In genomic region chr9:130837644-130838043, GRCh38 we compare ENCODE assay signal across 13 cellular contexts. TPM values are rescaled to one million over a fixed set of nuclear protein-coding genes. Genes with fewer than 3 reads are reported as not detected.
DNase-seq lines count a peak whose midpoint lies in the region; ATAC-seq and TF ChIP-seq lines count a peak whose summit lies in the region.
"Had no signal": no experiment of that assay in that cellular context is flagged by ENCODE, and none has a peak within 500 bp of the region (broad histone marks: within the 10 kb centered on the region; RNA-seq: fewer than 3 reads in every experiment).

No MANE protein-coding gene starts in this region.

- H2AFZ ChIP-seq in neuron (ENCODE audit: low read depth, low read length): no peak overlapping the region

- CTCF ChIA-PET in A673 (lab: Charles Lee): no interaction called here

- POLR2A ChIA-PET in A673 (lab: Charles Lee; ENCODE audit: low non-redundant PET): no interaction called here

- intact Hi-C loops in A673 (cut with micrococcal nuclease; ENCODE audit: unreplicated experiment): no loop called here
- intact Hi-C loops in left lung (cut with DNase I): no loop called here

- peak overlapping the region; percentile 92 for H3K27ac ChIP-seq in A673 (ENCODE audit: low read depth, low read length, poor library complexity, severe bottlenecking)
- H3K27ac ChIP-seq in endodermal cell (ENCODE audit: low read depth, low read length): no peak overlapping the region
- no peak overlapping the region for H3K27ac ChIP-seq in left lung

- H3K27me3 ChIP-seq in A673 (replicated peaks; ENCODE audit: insufficient read depth, low read depth, low read length, poor library complexity) (no peaks in the 10 kb centered on the region), MG63 (no peaks in the 10 kb centered on the region), endodermal cell (ENCODE audit: control insufficient read depth, insufficient read depth, low read length, poor library complexity, severe bottlenecking) (no peaks in the 10 kb centered on the region), neuron (ENCODE audit: insufficient read depth, low read length) (no peaks in the 10 kb centered on the region), left lung (no peaks in the 10 kb centered on the region)

- H3K36me3 Mint-ChIP-seq in endodermal cell (ENCODE audit: low read depth): no peaks in the 10 kb centered on the region

- peaks cover 69% of the 10 kb centered on the region for H3K4me1 ChIP-seq in A673 (ENCODE audit: insufficient read depth, low read length, poor library complexity, severe bottlenecking)
- peaks cover 6% of the 10 kb centered on the region for H3K4me1 ChIP-seq in endodermal cell (ENCODE audit: control insufficient read depth, insufficient read depth, low read length)
- peaks cover 56% of the 10 kb centered on the region for H3K4me1 ChIP-seq in neuron (ENCODE audit: insufficient read depth, low read length)
- H3K4me1 ChIP-seq in left lung: peaks cover 11 to 59% of the 10 kb centered on the region in 2 donors

- WGBS in endodermal cell (ENCODE audit: insufficient coverage in 1 of 2, insufficient read length in 1 of 2), 2 experiments: 72 to 94% methylated on average over 3 to 4 of the region's 4 CpGs

- peak overlapping the region; percentile 94 for H3K4me3 Mint-ChIP-seq in endodermal cell

- H3K36me3 ChIP-seq in A673 (ENCODE audit: insufficient read depth, low read length, poor library complexity, severe bottlenecking) (no peaks in the 10 kb centered on the region), MG63 (peaks cover 28% of the 10 kb centered on the region), endodermal cell (ENCODE audit: control insufficient read depth, insufficient read depth, low read length) (no peaks in the 10 kb centered on the region), neuron (ENCODE audit: insufficient read depth, low read length) (peaks cover 2% of the 10 kb centered on the region), left lung (no peaks in the 10 kb centered on the region)

- no peaks in the 10 kb centered on the region for H3K9me3 Mint-ChIP-seq in endodermal cell

- H3K9me3 ChIP-seq in A673 (ENCODE audit: low read depth, low read length, poor library complexity, severe bottlenecking): no peaks in the 10 kb centered on the region
- H3K9me3 ChIP-seq in MG63: no peaks in the 10 kb centered on the region
- no peaks in the 10 kb centered on the region for H3K9me3 ChIP-seq in endodermal cell (ENCODE audit: control insufficient read depth, low read length)
- H3K9me3 ChIP-seq in neuron (ENCODE audit: low read length): no peaks in the 10 kb centered on the region
- H3K9me3 ChIP-seq in left lung: no peaks in the 10 kb centered on the region

- DNase-seq in A673 (ENCODE audit: low spot score) (no peak), MG63 (peak; percentile 17), endodermal cell (no peak), left lung (no peak)
- DNase-seq in stimulated activated CD4-positive, alpha-beta T cell treated with anti-CD3 and anti-CD28 coated beads, Interleukin-4, amount 100 ng/mL, for 1 hour: no peak
- DNase-seq: NCI-H2107 had no signal

- H3K9ac ChIP-seq in endodermal cell (ENCODE audit: extremely low read depth, low read length, poor library complexity, severe bottlenecking): no peak overlapping the region

- peaks cover 47% of the 10 kb centered on the region for H3K4me1 Mint-ChIP-seq in endodermal cell

- no TSS peak for BruUV-seq in A673 (replicated peaks; lab: Mats Ljungman, UMichigan)

- ATAC-seq in GM21390 (IDR thresholded peaks at IDR 0.05; ENCODE audit: unreplicated experiment) (no peak), left lung (no peak), GM21526 (IDR thresholded peaks at IDR 0.05; ENCODE audit: low FRiP score, unreplicated experiment) (no peak)

- H3K4me3 ChIP-seq in A673 (ENCODE audit: low read depth, low read length, poor library complexity, severe bottlenecking): peak overlapping the region; percentile 62
- peak overlapping the region; percentile 75 for H3K4me3 ChIP-seq in MG63
- H3K4me3 ChIP-seq in endodermal cell (ENCODE audit: low read length): peak overlapping the region; percentile 93
- peak overlapping the region; percentile 79 for H3K4me3 ChIP-seq in neuron (ENCODE audit: low read length)
- no peak overlapping the region for H3K4me3 ChIP-seq in left lung

- no peaks in the 10 kb centered on the region for H3K27me3 Mint-ChIP-seq in endodermal cell (ENCODE audit: insufficient read depth)
- H3K27me3 Mint-ChIP-seq: B cell had no signal

- no peak for TF ChIP-seq CTCF in A673 (conservative IDR thresholded peaks at IDR 0.05; ENCODE audit: low read depth, low read length)
- TF ChIP-seq CTCF in endodermal cell (conservative IDR thresholded peaks at IDR 0.05): no peak
- TF ChIP-seq CTCF in left lung (IDR thresholded peaks at IDR 0.05): no peak

- no peak overlapping the region for H3K27ac Mint-ChIP-seq in endodermal cell
- H3K27ac Mint-ChIP-seq: B cell had no signal

RNA-seq across cellular contexts. Expression of gene ABL1, which starts 2.6 kb away (rescaled TPM):
- 78.6 and 81.3 TPM in 2 replicates for total RNA-seq in A673 (2021)
- total RNA-seq in MG63 (2014; rRNA removed; shearing (Covaris generic); ENCODE audit: low replicate concordance): 24.2 and 24.7 TPM in 2 replicates
- total RNA-seq in endodermal cell: 10 to 100 TPM; 78.8 to 94.1 TPM
- polyA plus RNA-seq in endodermal cell (2013, experiment 1 of 2): 62.3 TPM
- polyA plus RNA-seq in endodermal cell (2013, experiment 2 of 2): 60.4 TPM
- 10 to 100 TPM; 55.6 to 63.5 TPM for total RNA-seq in left lung

RNA-seq across cellular contexts. Expression of gene QRFP, which starts 59.0 kb away (rescaled TPM):
- total RNA-seq in A673 (2021): not detected in 2 replicates
- total RNA-seq in MG63 (2014; rRNA removed; shearing (Covaris generic); ENCODE audit: low replicate concordance): not detected in 2 replicates
- not detected for total RNA-seq in endodermal cell
- polyA plus RNA-seq in endodermal cell (2013, experiment 1 of 2): not detected
- not detected for polyA plus RNA-seq in endodermal cell (2013, experiment 2 of 2)
- under 1 TPM in 1 of 2 donors, not detected in 1; 0.16 TPM for total RNA-seq in left lung
- total RNA-seq: B cell, kidney epithelial cell, RPMI7951, sciatic nerve had no signal

Comparison
In these comparisons a context has a peak if more than half of its experiments do, and no peak if none do; other contexts are left out.
1. H3K4me3 ChIP-seq: peak in A673 (single experiment), MG63 (single experiment), endodermal cell (single experiment) and neuron (single experiment); none in left lung (0 of 2).